Comparison of ENCODE assay signal across 1 cellular context in genomic region chr17:74253036-74253435, GRCh38.
TF ChIP-seq lines count a peak whose summit lies in the region.

No MANE protein-coding gene starts in this region.

TF ChIP-seq in H1, 55 proteins besides CTCF, POLR2A, EP300 and RAD21 (continued from another document):
- TF ChIP-seq SIX5 (IDR thresholded peaks at IDR 0.05; ENCODE audit: low read depth, low read length) (no peak), RFX5 (IDR thresholded peaks at IDR 0.05; ENCODE audit: borderline replicate concordance, low read depth, low read length) (no peak), TAF1 (IDR thresholded peaks at IDR 0.05; ENCODE audit: low read depth, low read length) (no peak), CBX5 (IDR thresholded peaks at IDR 0.05; ENCODE audit: low read depth, low read length) (no peak), HDAC2 (IDR thresholded peaks at IDR 0.05; ENCODE audit: borderline replicate concordance in 1 of 2, low read depth in 2 of 2, low read length in 2 of 2) (no peak), NRF1 (IDR thresholded peaks at IDR 0.05; ENCODE audit: low read depth, low read length) (no peak), USF2 (IDR thresholded peaks at IDR 0.05; ENCODE audit: low read length) (no peak), SAP30 (IDR thresholded peaks at IDR 0.05; ENCODE audit: insufficient read depth, insufficient replicate concordance, low read length) (no peak), TCF12 (IDR thresholded peaks at IDR 0.05; ENCODE audit: low read depth, low read length) (no peak), KDM4A (IDR thresholded peaks at IDR 0.05; ENCODE audit: low read depth, low read length, severe bottlenecking) (no peak), FOSL1 (IDR thresholded peaks at IDR 0.05; ENCODE audit: insufficient read depth, low read depth, low read length) (no peak), POU5F1 (IDR thresholded peaks at IDR 0.05; ENCODE audit: low read depth, low read length) (no peak), ASH2L (IDR thresholded peaks at IDR 0.05; ENCODE audit: low read length) (no peak), BACH1 (IDR thresholded peaks at IDR 0.05; ENCODE audit: low read length) (no peak), JUND (IDR thresholded peaks at IDR 0.05; ENCODE audit: low read length) (no peak), TAF7 (optimal IDR thresholded peaks at IDR 0.05; ENCODE audit: borderline replicate concordance, low read depth, low read length) (no peak)
